Comparison of ENCODE assay signal across 1 cellular context in genomic region chr1:235402457-235403200, GRCh38.
TF ChIP-seq lines count a peak whose summit lies in the region.

No MANE protein-coding gene starts in this region.

TF ChIP-seq in GM23338, 12 proteins besides CTCF, POLR2A, EP300 and RAD21 (continued from another document):
- TF ChIP-seq REST (IDR thresholded peaks at IDR 0.05; ENCODE audit: unreplicated experiment) (no peak), NANOG (IDR thresholded peaks at IDR 0.05; ENCODE audit: borderline replicate concordance) (no peak), STAT1 (IDR thresholded peaks at IDR 0.05; ENCODE audit: unreplicated experiment) (no peak)
